28 cellular contexts compared by ENCODE assay signal in genomic region chr12:113387631-113388030, GRCh38.
"Had no signal": no experiment of that assay in that cellular context is flagged by ENCODE, and none has a peak within 500 bp of the region (broad histone marks: within the 10 kb centered on the region; RNA-seq: fewer than 3 reads in every experiment).

No MANE protein-coding gene starts in this region.

- DNase-seq: activated CD4-positive, alpha-beta memory T cell treated with anti-CD3 and anti-CD28 coated beads, Interleukin-2, amount 10 ng/mL, durations not matched to agents 7 days and 5 days; activated CD4-positive, alpha-beta T cell treated with anti-CD3 and anti-CD28 coated beads for 1 hour; activated CD4-positive, alpha-beta T cell treated with anti-CD3 and anti-CD28 coated beads for 36 hours; activated CD4-positive, alpha-beta T cell treated with anti-CD3 and anti-CD28 coated beads for 48 hours; activated CD4-positive, alpha-beta T cell treated with anti-CD3 and anti-CD28 coated beads, Interleukin-2, amount 10 ng/mL, durations not matched to agents 7 days and 5 days; activated CD4-positive, alpha-beta T cell treated with anti-CD3 and anti-CD28 coated beads, Interleukin-2, amount 50 U/mL, for 48 hours; activated CD4-positive, CD25-positive, alpha-beta regulatory T cell; activated CD8-positive, alpha-beta memory T cell treated with anti-CD3 and anti-CD28 coated beads for 24 hours; activated CD8-positive, alpha-beta memory T cell treated with anti-CD3 and anti-CD28 coated beads, Interleukin-2, amount 10 ng/mL, durations not matched to agents 7 days and 5 days; activated CD8-positive, alpha-beta memory T cell treated with anti-CD3 and anti-CD28 coated beads, Interleukin-2, amount 50 U/mL, for 48 hours; activated CD8-positive, alpha-beta T cell treated with anti-CD3 and anti-CD28 coated beads, Interleukin-2, amount 10 ng/mL, durations not matched to agents 7 days and 5 days; activated effector memory CD4-positive, alpha-beta T cell treated with Interleukin-2 at 50 U/mL for 16 hours; activated gamma-delta T cell; activated naive CD4-positive, alpha-beta T cell treated with anti-CD3 and anti-CD28 coated beads for 36 hours; activated naive CD4-positive, alpha-beta T cell treated with anti-CD3 and anti-CD28 coated beads, Interleukin-2, amount 50 U/mL, for 16 hours; activated naive CD8-positive, alpha-beta T cell treated with anti-CD3 and anti-CD28 coated beads for 36 hours; activated T-cell treated with anti-CD3 and anti-CD28 coated beads, Interleukin-2, amount 50 U/mL, for 24 hours; activated T-cell treated with anti-CD3 and anti-CD28 coated beads, Interleukin-2, amount 50 U/mL, for 48 hours; adrenal gland; amniotic stem cell; aorta; body of pancreas; brain microvascular endothelial cell; central memory CD4-positive, alpha-beta T cell; T-helper 1 cell; T-helper 9 cell; WERI-Rb-1 had no signal

- H3K9me3 ChIP-seq: adrenal gland, body of pancreas, breast epithelium had no signal

- H3K4me1 ChIP-seq: adrenal gland, body of pancreas, breast epithelium had no signal

- H3K27ac ChIP-seq: body of pancreas, brain microvascular endothelial cell, breast epithelium, WERI-Rb-1 had no signal

- H3K27me3 ChIP-seq: adrenal gland, body of pancreas, brain microvascular endothelial cell, breast epithelium had no signal

- H3K4me3 ChIP-seq: adrenal gland, body of pancreas, breast epithelium had no signal
